ENCODE assay signal across 2 cellular contexts in genomic region chr12:92568631-92569128, GRCh38.
TF ChIP-seq lines count a peak whose summit lies in the region.

No MANE protein-coding gene starts in this region.

TF ChIP-seq in liver, 16 proteins besides CTCF, POLR2A, EP300 and RAD21 (continued from another document):
- TF ChIP-seq JUND (IDR thresholded peaks at IDR 0.05) (peak in 1 of 2 donors; percentile 12), EGR1 (IDR thresholded peaks at IDR 0.05; ENCODE audit: low read depth in 2 of 2) (no peak), RXRA (IDR thresholded peaks at IDR 0.05) (peak in 1 of 2 donors; percentile 9), HNF4G (IDR thresholded peaks at IDR 0.05) (no peak), ATF3 (IDR thresholded peaks at IDR 0.05) (no peak), REST (IDR thresholded peaks at IDR 0.05) (peak; percentile 35), SP1 (IDR thresholded peaks at IDR 0.05) (peak; percentile 33), YY1 (IDR thresholded peaks at IDR 0.05) (peak; percentile 57)

TF ChIP-seq in HepG2, 621 proteins besides CTCF, POLR2A, EP300 and RAD21 (continued from another document):
- TF ChIP-seq TFDP2 (CRISPR knock-in tag; IDR thresholded peaks at IDR 0.05) = no peak
- TF ChIP-seq ZNF280D (CRISPR knock-in tag; IDR thresholded peaks at IDR 0.05) = no peak
- no peak for TF ChIP-seq ZNF225 (CRISPR knock-in tag; IDR thresholded peaks at IDR 0.05)
- no peak for TF ChIP-seq E2F1 (CRISPR knock-in tag; IDR thresholded peaks at IDR 0.05)
- TF ChIP-seq KDM5B (CRISPR knock-in tag; IDR thresholded peaks at IDR 0.05; ENCODE audit: borderline replicate concordance) = no peak
- TF ChIP-seq PLSCR1 (CRISPR knock-in tag; IDR thresholded peaks at IDR 0.05; ENCODE audit: borderline replicate concordance) = no peak
- no peak for TF ChIP-seq MTF2 (CRISPR knock-in tag; IDR thresholded peaks at IDR 0.05; ENCODE audit: borderline replicate concordance)
TF ChIP-seq in HepG2: peak in this region for 0.
